In the genomic region with DNA sequence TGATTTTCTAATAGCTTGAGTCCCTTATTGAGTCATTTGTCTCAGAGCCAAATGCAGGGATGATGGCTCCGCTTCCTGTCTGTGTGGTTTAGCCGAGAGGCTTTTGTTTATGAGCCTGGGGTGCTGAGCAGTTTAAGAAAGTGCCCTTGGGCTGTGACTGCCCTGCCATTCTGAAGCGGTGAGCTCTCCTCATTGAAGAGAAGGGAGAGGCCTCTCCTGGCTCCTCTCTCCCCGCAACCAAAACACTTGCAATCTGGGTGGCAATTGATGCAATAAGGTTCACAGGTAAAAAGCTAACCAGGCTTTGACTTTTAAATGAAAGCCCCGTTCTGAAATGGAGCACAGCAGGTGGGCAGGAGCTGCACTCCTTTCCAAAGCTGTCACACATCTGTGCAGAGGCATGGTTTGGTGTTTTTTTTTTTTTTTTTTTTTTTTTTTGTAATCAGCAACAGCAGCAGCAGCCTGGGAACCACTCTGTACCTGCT, we compare ENCODE assay signal across 8 cellular contexts.
DNase-seq lines count a peak whose midpoint lies in the region; ATAC-seq and TF ChIP-seq lines count a peak whose summit lies in the region.

No MANE protein-coding gene starts in this region.

- no peak overlapping the region for H2AFZ ChIP-seq in trophoblast cell (ENCODE audit: insufficient read depth, low read length, poor library complexity)

- no peak overlapping the region for H4K8ac ChIP-seq in trophoblast cell (ENCODE audit: low read depth, low read length)

- no peak overlapping the region for H2BK12ac ChIP-seq in trophoblast cell (ENCODE audit: low read length)

- H2BK5ac ChIP-seq in trophoblast cell (ENCODE audit: low read depth, low read length, poor library complexity), result no peak overlapping the region

- no peak overlapping the region for H3K14ac ChIP-seq in trophoblast cell (ENCODE audit: low read length)

- no peak overlapping the region for H3K4me3 ChIP-seq in brain microvascular endothelial cell (ENCODE audit: low read depth, low read length)
- H3K4me3 ChIP-seq in trophoblast cell (ENCODE audit: low read depth, low read length), result no peak overlapping the region

- no peak overlapping the region for H3K18ac ChIP-seq in trophoblast cell (ENCODE audit: low read length)

- no peak overlapping the region for H2BK120ac ChIP-seq in trophoblast cell (ENCODE audit: insufficient read depth, low read length, poor library complexity)

- no peaks in the 10 kb centered on the region for H3K9me3 ChIP-seq in trophoblast cell (ENCODE audit: insufficient read depth, low read depth, low read length)

- H4K12ac ChIP-seq in trophoblast cell (ENCODE audit: low read depth, low read length), result no peak overlapping the region

- no peak for ATAC-seq in HG02588 (IDR thresholded peaks at IDR 0.05; ENCODE audit: unreplicated experiment)
- no peak for ATAC-seq in HG02571 (IDR thresholded peaks at IDR 0.05; ENCODE audit: unreplicated experiment)
- ATAC-seq in sciatic nerve, result no peak

- H3K27ac ChIP-seq in brain microvascular endothelial cell, result no peak overlapping the region
- H3K27ac ChIP-seq in trophoblast cell (ENCODE audit: low read depth, low read length), result no peak overlapping the region

- H3K36me3 ChIP-seq in brain microvascular endothelial cell (replicated peaks) (no peaks in the 10 kb centered on the region), trophoblast cell (ENCODE audit: control insufficient read depth in 1 of 2, insufficient read depth in 2 of 2, low read length in 2 of 2) (no peaks in the 10 kb centered on the region)

- peak overlapping the region; percentile 33 for H3K4me2 ChIP-seq in trophoblast cell (ENCODE audit: low read length)

- H2AK5ac ChIP-seq in trophoblast cell (ENCODE audit: low read length), result no peak overlapping the region

- H3K23ac ChIP-seq in trophoblast cell (ENCODE audit: low read length), result no peak overlapping the region

- H3K4ac ChIP-seq in trophoblast cell (ENCODE audit: low read depth, low read length), result no peak overlapping the region

- peaks cover 0 to 3% of the 10 kb centered on the region in 2 experiments for H3K4me1 ChIP-seq in trophoblast cell (ENCODE audit: control insufficient read depth in 1 of 2, insufficient read depth in 2 of 2, low read length in 2 of 2)

- no peaks in the 10 kb centered on the region for H3K27me3 ChIP-seq in brain microvascular endothelial cell (replicated peaks)
- no peaks in the 10 kb centered on the region for H3K27me3 ChIP-seq in trophoblast cell (ENCODE audit: insufficient read depth, low read length)

- no peak overlapping the region for H3K9ac ChIP-seq in trophoblast cell (ENCODE audit: low read length)

- WGBS in trophoblast cell (ENCODE audit: extremely low coverage, insufficient coverage, insufficient read length), result no CpG with 5 or more reads among the region's 5 CpGs

- intact Hi-C loops in sciatic nerve (cut with DNase I), result no loop called here

- H4K91ac ChIP-seq in trophoblast cell (ENCODE audit: low read depth, low read length), result no peak overlapping the region

- in situ Hi-C loops in brain microvascular endothelial cell (cut with HindIII; ENCODE audit: low pct_ligation_motif_present, low sequenced_read_pairs), result no loop called here

- DNase-seq in NCI-H1436 (lab: John Stamatoyannopoulos, UW) (peak; percentile 68), NCI-H1436 treated with DMSO at 0.1 percent for 48 hours (lab: John Stamatoyannopoulos, UW) (no peak), NCI-H2081 (lab: John Stamatoyannopoulos, UW) (peak; percentile 64 to 83), brain microvascular endothelial cell (peak; percentile 48), trophoblast cell (peak in 1 of 2 donors; percentile 1), sciatic nerve (ENCODE audit: low spot score) (no peak)

- no peaks in the 10 kb centered on the region for H3K79me2 ChIP-seq in trophoblast cell (ENCODE audit: control insufficient read depth, insufficient read depth, low read length, poor library complexity)

- no peaks in the 10 kb centered on the region for H3K79me1 ChIP-seq in trophoblast cell (ENCODE audit: low read length)

- TF ChIP-seq CTCF in brain microvascular endothelial cell (IDR thresholded peaks at IDR 0.05; ENCODE audit: low read depth, low read length, missing control alignments), result no peak

Comparison
In these comparisons a context has a peak if more than half of its experiments do, and no peak if none do; other contexts are left out.
1. DNase-seq: peak in NCI-H1436 (single experiment), NCI-H2081 (2 of 2) and brain microvascular endothelial cell (single experiment); none in NCI-H1436 treated with DMSO at 0.1 percent for 48 hours (single experiment) and sciatic nerve (single experiment).